ENCODE assay signal across 8 cellular contexts in the genomic region with DNA sequence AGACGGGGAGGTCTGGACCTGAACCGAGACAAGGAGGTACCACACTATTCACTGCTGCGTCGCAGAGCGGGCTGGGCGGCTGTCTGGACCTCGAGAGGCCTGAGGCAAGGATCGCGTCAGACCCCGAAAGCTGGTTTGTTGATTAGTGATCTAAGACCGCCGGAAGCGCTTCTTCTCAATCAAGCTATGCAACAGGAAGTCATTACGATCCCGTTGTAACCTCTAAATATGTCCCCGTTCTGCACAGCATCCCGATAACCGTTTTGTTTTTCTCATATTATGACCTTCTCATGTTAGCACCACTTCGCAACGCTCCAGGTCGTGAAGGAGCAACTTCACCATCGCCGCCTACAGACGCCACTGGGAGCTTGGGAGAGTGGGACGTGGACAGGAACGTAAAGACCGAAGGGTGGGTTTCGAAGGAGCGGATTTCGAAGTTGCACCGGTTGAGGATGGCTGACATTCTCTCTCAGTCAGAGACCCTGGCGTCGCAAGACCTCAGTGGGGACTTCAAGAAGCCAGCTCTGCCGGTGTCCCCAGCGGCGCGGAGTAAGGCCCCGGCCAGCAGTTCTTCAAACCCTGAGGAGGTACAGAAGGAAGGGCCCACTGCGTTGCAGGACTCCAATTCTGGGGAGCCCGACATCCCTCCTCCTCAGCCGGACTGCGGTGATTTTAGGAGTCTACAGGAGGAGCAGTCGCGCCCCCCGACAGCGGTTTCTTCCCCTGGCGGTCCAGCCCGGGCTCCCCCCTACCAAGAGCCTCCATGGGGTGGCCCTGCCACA. TPM values are rescaled to one million over a fixed set of nuclear protein-coding genes. Genes with fewer than 3 reads are reported as not detected.
DNase-seq lines count a peak whose midpoint lies in the region; ATAC-seq lines count a peak whose summit lies in the region.

A gene with protein sequence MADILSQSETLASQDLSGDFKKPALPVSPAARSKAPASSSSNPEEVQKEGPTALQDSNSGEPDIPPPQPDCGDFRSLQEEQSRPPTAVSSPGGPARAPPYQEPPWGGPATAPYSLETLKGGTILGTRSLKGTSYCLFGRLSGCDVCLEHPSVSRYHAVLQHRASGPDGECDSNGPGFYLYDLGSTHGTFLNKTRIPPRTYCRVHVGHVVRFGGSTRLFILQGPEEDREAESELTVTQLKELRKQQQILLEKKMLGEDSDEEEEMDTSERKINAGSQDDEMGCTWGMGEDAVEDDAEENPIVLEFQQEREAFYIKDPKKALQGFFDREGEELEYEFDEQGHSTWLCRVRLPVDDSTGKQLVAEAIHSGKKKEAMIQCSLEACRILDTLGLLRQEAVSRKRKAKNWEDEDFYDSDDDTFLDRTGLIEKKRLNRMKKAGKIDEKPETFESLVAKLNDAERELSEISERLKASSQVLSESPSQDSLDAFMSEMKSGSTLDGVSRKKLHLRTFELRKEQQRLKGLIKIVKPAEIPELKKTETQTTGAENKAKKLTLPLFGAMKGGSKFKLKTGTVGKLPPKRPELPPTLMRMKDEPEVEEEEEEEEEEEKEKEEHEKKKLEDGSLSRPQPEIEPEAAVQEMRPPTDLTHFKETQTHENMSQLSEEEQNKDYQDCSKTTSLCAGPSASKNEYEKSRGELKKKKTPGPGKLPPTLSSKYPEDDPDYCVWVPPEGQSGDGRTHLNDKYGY (plus strand): TSS at position 427 of the 782 bp plus-strand sequence. CDS start 26 bp downstream, at position 453.
A gene with protein sequence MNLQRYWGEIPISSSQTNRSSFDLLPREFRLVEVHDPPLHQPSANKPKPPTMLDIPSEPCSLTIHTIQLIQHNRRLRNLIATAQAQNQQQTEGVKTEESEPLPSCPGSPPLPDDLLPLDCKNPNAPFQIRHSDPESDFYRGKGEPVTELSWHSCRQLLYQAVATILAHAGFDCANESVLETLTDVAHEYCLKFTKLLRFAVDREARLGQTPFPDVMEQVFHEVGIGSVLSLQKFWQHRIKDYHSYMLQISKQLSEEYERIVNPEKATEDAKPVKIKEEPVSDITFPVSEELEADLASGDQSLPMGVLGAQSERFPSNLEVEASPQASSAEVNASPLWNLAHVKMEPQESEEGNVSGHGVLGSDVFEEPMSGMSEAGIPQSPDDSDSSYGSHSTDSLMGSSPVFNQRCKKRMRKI (minus strand): TSS at position 152 of the 782 bp plus-strand sequence. CDS start 1,422 bp downstream, outside the sequence.

- peak; percentile 70 for ATAC-seq in GM19023 (IDR thresholded peaks at IDR 0.05; ENCODE audit: unreplicated experiment)
- peak; percentile 82 for ATAC-seq in HG03354 (IDR thresholded peaks at IDR 0.05; ENCODE audit: poor library complexity, severe bottlenecking, unreplicated experiment)

- H3K27ac ChIP-seq in cingulate gyrus (ENCODE audit: low read depth, low read length), result peak within 1 kb of the TSS; percentile 91

- DNase-seq in AG08395 (ENCODE audit: low spot score) (peak; percentile 79), NCI-H460 (ENCODE audit: extremely low read depth, low read depth) (peak; percentile 75), kidney glomerular epithelial cell (lab: John Stamatoyannopoulos, UW) (peak; percentile 78)
- peak; percentile 47 to 66 for DNase-seq in activated CD4-positive, alpha-beta T cell treated with anti-CD3 and anti-CD28 coated beads for 24 hours (ENCODE audit: low read depth in 2 of 2)
- DNase-seq in stimulated activated CD4-positive, alpha-beta T cell treated with anti-CD3 and anti-CD28 coated beads, Interleukin-1b, Interleukin-23, amount 100 ng/mL, for 1 hour (ENCODE audit: low read depth in 2 of 2), result peak; percentile 18 to 51

RNA-seq across cellular contexts. Expression of the first gene that starts in this region (rescaled TPM):
- total RNA-seq in NCI-H460 (2014; rRNA removed; shearing (Covaris generic)), result 37.4 and 42.4 TPM in 2 replicates
- polyA plus RNA-seq in NCI-H460 (2014; cell fraction: nucleus; rRNA removed), result 17.7 and 23.8 TPM in 2 replicates

RNA-seq across cellular contexts. Expression of the second gene that starts in this region (rescaled TPM):
- 39.6 and 42.2 TPM in 2 replicates for total RNA-seq in NCI-H460 (2014; rRNA removed; shearing (Covaris generic))
- 50.6 and 62.6 TPM in 2 replicates for polyA plus RNA-seq in NCI-H460 (2014; cell fraction: nucleus; rRNA removed)

Comparison
In these comparisons a context has a peak if more than half of its experiments do, and no peak if none do; other contexts are left out.
1. Peak in every context shown above with its lines: DNase-seq, ATAC-seq and H3K27ac ChIP-seq.